15 cellular contexts compared by ENCODE assay signal in the genomic region with DNA sequence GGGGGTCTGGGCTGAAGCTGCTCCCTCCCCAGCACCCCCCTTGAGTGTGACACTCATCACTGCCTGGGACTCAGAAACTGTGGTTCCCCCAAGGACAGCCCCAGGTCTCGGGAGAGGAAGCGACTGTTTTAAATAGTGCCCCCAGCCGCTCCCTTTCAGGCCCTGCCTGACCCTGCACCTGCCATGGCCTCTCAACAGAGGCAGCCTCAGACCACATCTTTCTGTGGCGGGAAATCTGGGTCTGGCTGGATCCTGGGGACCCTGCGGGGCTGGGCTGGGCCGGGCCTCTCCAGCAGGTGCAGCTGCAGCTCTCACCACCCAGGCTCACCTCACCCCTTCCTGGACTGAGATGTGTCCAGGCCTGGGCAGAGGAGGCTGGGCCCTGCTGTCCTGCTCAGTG. TPM values are rescaled to one million over a fixed set of nuclear protein-coding genes. Genes with fewer than 3 reads are reported as not detected.
"Had no signal": no experiment of that assay in that cellular context is flagged by ENCODE, and none has a peak within 500 bp of the region (broad histone marks: within the 10 kb centered on the region; RNA-seq: fewer than 3 reads in every experiment).

No MANE protein-coding gene starts in this region.

- H3K36me3 ChIP-seq: gastrocnemius medialis, heart left ventricle had no signal

- H3K27me3 Mint-ChIP-seq: type B pancreatic cell had no signal

- H3K4me1 ChIP-seq: gastrocnemius medialis, heart left ventricle, psoas muscle, testis had no signal

- H3K27ac Mint-ChIP-seq: activated CD4-positive, alpha-beta T cell treated with anti-CD3 and anti-CD28 coated beads for 36 hours; activated naive CD8-positive, alpha-beta T cell; activated T-helper 1 cell treated with anti-CD3 and anti-CD28 coated beads, Interleukin-12 subunit alpha, Interleukin-12 subunit beta, Interleukin-2, Interleukin-4 antibody, amounts not matched to agents 30 ng/mL and 10 ng/mL and 1 ng/mL, durations not matched to agents 14 hours and 24 hours and 36 hours; nephron; T-helper 2 cell treated with Interferon-gamma antibody and Interleukin-4, amounts not matched to agents 5 μg/mL and 100 μg/mL, for 36 hours; type B pancreatic cell had no signal

- H3K9me3 Mint-ChIP-seq: activated T-helper 1 cell treated with anti-CD3 and anti-CD28 coated beads, Interleukin-12 subunit alpha, Interleukin-12 subunit beta, Interleukin-2, Interleukin-4 antibody, amounts not matched to agents 30 ng/mL and 10 ng/mL and 1 ng/mL, durations not matched to agents 14 hours and 24 hours and 36 hours; nephron; T-helper 2 cell treated with Interferon-gamma antibody and Interleukin-4, amounts not matched to agents 5 μg/mL and 100 μg/mL, for 36 hours; type B pancreatic cell had no signal

- H3K9me3 ChIP-seq: gastrocnemius medialis, heart left ventricle, psoas muscle, testis had no signal

- H3K27ac ChIP-seq: gastrocnemius medialis, heart left ventricle, psoas muscle, testis had no signal

- H3K36me3 Mint-ChIP-seq: activated naive CD8-positive, alpha-beta T cell; type B pancreatic cell had no signal

- DNase-seq: activated CD4-positive, alpha-beta T cell treated with anti-CD3 and anti-CD28 coated beads for 36 hours; activated CD4-positive, alpha-beta T cell treated with anti-CD3 and anti-CD28 coated beads, Interleukin-2, amount 50 U/mL, for 48 hours; cerebellar nuclear complex; cortex of kidney; gastrocnemius medialis; psoas muscle; right cardiac atrium; testis had no signal

- H3K4me1 Mint-ChIP-seq: activated CD4-positive, alpha-beta T cell treated with anti-CD3 and anti-CD28 coated beads for 36 hours; nephron had no signal

- ATAC-seq: activated CD4-positive, alpha-beta T cell treated with anti-CD3 and anti-CD28 coated beads for 36 hours; gastrocnemius medialis; psoas muscle; right cardiac atrium had no signal

- H3K4me3 ChIP-seq: gastrocnemius medialis, heart left ventricle, psoas muscle, testis had no signal

- H3K27me3 ChIP-seq: gastrocnemius medialis, heart left ventricle, testis had no signal

- H3K4me3 Mint-ChIP-seq: activated CD4-positive, alpha-beta T cell treated with anti-CD3 and anti-CD28 coated beads for 36 hours; activated naive CD8-positive, alpha-beta T cell; activated T-helper 1 cell treated with anti-CD3 and anti-CD28 coated beads, Interleukin-12 subunit alpha, Interleukin-12 subunit beta, Interleukin-2, Interleukin-4 antibody, amounts not matched to agents 30 ng/mL and 10 ng/mL and 1 ng/mL, durations not matched to agents 14 hours and 24 hours and 36 hours; nephron; T-helper 2 cell treated with Interferon-gamma antibody and Interleukin-4, amounts not matched to agents 5 μg/mL and 100 μg/mL, for 36 hours; type B pancreatic cell had no signal

RNA-seq across cellular contexts. Expression of a gene that starts 3.7 kb away (rescaled TPM):
- polyA plus RNA-seq: esophagus, heart left ventricle, psoas muscle, right cardiac atrium had no signal
